Comparison of ENCODE assay signal across 28 cellular contexts in the genomic region with DNA sequence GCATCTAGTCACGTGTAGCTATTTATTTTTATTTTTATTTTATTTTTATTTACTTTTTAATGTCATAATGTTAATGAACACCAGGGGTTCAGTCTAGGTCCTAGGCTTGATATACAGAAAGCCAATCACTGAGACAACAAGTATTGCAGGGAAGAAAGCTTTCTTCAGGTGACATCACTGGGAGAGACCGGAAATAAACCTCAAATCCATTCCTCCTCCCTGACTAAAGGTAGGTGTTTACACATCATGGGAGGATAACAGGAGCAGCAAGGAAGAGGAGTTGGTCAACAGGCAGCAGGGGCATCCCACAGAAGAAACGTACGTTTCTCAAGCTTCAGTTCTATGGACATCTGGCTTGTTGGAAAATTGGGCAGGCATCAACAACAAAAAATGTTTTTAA.
"Had no signal": no experiment of that assay in that cellular context is flagged by ENCODE, and none has a peak within 500 bp of the region (broad histone marks: within the 10 kb centered on the region; RNA-seq: fewer than 3 reads in every experiment).

No MANE protein-coding gene starts in this region.

- H3K4me3 ChIP-seq: adrenal gland, body of pancreas, heart left ventricle had no signal

- H3K4me1 ChIP-seq: adrenal gland, body of pancreas, heart left ventricle had no signal

- H3K36me3 ChIP-seq: adrenal gland, heart left ventricle had no signal

- H3K27me3 ChIP-seq: adrenal gland, body of pancreas, heart left ventricle had no signal

- ATAC-seq: activated CD4-positive, alpha-beta T cell treated with anti-CD3 and anti-CD28 coated beads for 36 hours; activated CD8-positive, alpha-beta memory T cell treated with anti-CD3 and anti-CD28 coated beads, Interleukin-2, amount 10 ng/mL, durations not matched to agents 7 days and 5 days; activated CD8-positive, alpha-beta T cell treated with anti-CD3 and anti-CD28 coated beads, Interleukin-2, amount 10 ng/mL, durations not matched to agents 7 days and 5 days; activated naive CD8-positive, alpha-beta T cell treated with anti-CD3 and anti-CD28 coated beads, Interleukin-2, amount 50 U/mL, for 24 hours; body of pancreas; esophagus mucosa; heart left ventricle had no signal

- H3K27ac ChIP-seq: adrenal gland, body of pancreas, heart left ventricle had no signal

- DNase-seq: activated CD4-positive, alpha-beta memory T cell treated with anti-CD3 and anti-CD28 coated beads for 36 hours; activated CD4-positive, alpha-beta T cell treated with anti-CD3 and anti-CD28 coated beads for 36 hours; activated CD4-positive, alpha-beta T cell treated with anti-CD3 and anti-CD28 coated beads, Interleukin-2, amount 10 ng/mL, durations not matched to agents 24 days and 14 days; activated CD4-positive, CD25-positive, alpha-beta regulatory T cell; activated CD4-positive, CD25-positive, alpha-beta regulatory T cell treated with anti-CD3 and anti-CD28 coated beads, Interleukin-2, amount 50 U/mL, for 72 hours; activated CD8-positive, alpha-beta memory T cell treated with anti-CD3 and anti-CD28 coated beads, Interleukin-2, amount 10 ng/mL, durations not matched to agents 7 days and 5 days; activated CD8-positive, alpha-beta memory T cell treated with anti-CD3 and anti-CD28 coated beads, Interleukin-2, amount 50 U/mL, for 4 hours; activated CD8-positive, alpha-beta T cell treated with anti-CD3 and anti-CD28 coated beads, Interleukin-2, amount 10 ng/mL, durations not matched to agents 7 days and 5 days; activated effector memory CD4-positive, alpha-beta T cell treated with anti-CD3 and anti-CD28 coated beads, Interleukin-2, amount 50 U/mL, for 16 hours; activated naive CD4-positive, alpha-beta T cell treated with anti-CD3 and anti-CD28 coated beads for 36 hours; activated naive CD8-positive, alpha-beta T cell treated with anti-CD3 and anti-CD28 coated beads for 36 hours; activated naive CD8-positive, alpha-beta T cell treated with anti-CD3 and anti-CD28 coated beads, Interleukin-2, amount 50 U/mL, for 24 hours; activated T-cell treated with anti-CD3 and anti-CD28 coated beads, Interleukin-2, amount 50 U/mL, for 1 hour; activated T-cell treated with anti-CD3 and anti-CD28 coated beads, Interleukin-2, amount 50 U/mL, for 48 hours; adrenal gland; amygdala; aorta; body of pancreas; caudate nucleus; cortex of kidney; dermis blood vessel endothelial cell; effector CD8-positive, alpha-beta T cell; foreskin fibroblast; heart left ventricle; T-helper 2 cell had no signal

- FAIRE-seq: colon, frontal cortex had no signal

- H3K9me3 ChIP-seq: body of pancreas had no signal
